ENCODE assay signal across 9 cellular contexts in the genomic region with DNA sequence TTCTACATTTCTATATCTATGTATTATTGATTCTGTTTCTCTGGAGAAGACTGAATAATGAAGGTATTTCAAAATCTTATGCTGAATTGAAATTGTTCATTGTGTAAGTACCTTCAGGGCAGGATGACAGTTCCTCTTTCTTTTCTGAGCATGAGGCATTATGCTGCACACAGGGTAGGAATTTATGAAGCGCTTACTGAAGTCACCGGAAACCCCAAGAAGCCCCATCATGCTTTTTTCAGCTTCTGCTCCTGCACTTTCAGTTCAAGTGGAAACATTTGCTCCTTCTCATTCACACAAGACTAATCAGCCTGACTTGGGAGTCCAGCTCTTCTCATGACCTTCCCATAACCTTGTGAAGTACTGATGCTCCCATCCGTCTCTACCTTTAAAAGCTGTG.
A peak's percentile ranks its signal among the peaks of the same experiment; 100 is the strongest.
DNase-seq lines count a peak whose midpoint lies in the region; ATAC-seq lines count a peak whose summit lies in the region.
"Had no signal": no experiment of that assay in that cellular context is flagged by ENCODE, and none has a peak within 500 bp of the region (broad histone marks: within the 10 kb centered on the region; RNA-seq: fewer than 3 reads in every experiment).

No MANE protein-coding gene starts in this region.

- POLR2A ChIA-PET in activated CD4-positive, alpha-beta memory T cell treated with anti-CD3 and anti-CD28 coated beads, Interleukin-2, amount 10 ng/mL, durations not matched to agents 7 days and 5 days (lab: Charles Lee), result no interaction called here
- POLR2A ChIA-PET in activated CD4-positive, alpha-beta T cell treated with anti-CD3 and anti-CD28 coated beads, Interleukin-2, amount 10 ng/mL, durations not matched to agents 7 days and 5 days (lab: Charles Lee), result no interaction called here

- peak; percentile 24 for DNase-seq in naive B cell
- DNase-seq in activated CD4-positive, alpha-beta memory T cell treated with anti-CD3 and anti-CD28 coated beads, Interleukin-2, amount 10 ng/mL, durations not matched to agents 7 days and 5 days, result no peak
- DNase-seq in kidney tubule cell (ENCODE audit: low spot score), result no peak
- no peak for DNase-seq in NCI-H2196 (lab: John Stamatoyannopoulos, UW; ENCODE audit: unreplicated experiment)
- DNase-seq in activated CD4-positive, alpha-beta T cell treated with anti-CD3 and anti-CD28 coated beads, Interleukin-2, amount 10 ng/mL, durations not matched to agents 7 days and 5 days, result no peak
- DNase-seq: Kasumi-1 had no signal

- H3K27me3 Mint-ChIP-seq in naive B cell, result peaks cover 0 to 5% (median 0%) of the 10 kb centered on the region in 3 donors
- H3K27me3 Mint-ChIP-seq in activated CD4-positive, alpha-beta memory T cell treated with anti-CD3 and anti-CD28 coated beads, Interleukin-2, amount 10 ng/mL, durations not matched to agents 7 days and 5 days, result no peaks in the 10 kb centered on the region
- H3K27me3 Mint-ChIP-seq in activated CD4-positive, alpha-beta T cell treated with anti-CD3 and anti-CD28 coated beads, Interleukin-2, amount 10 ng/mL, durations not matched to agents 7 days and 5 days, result no peaks in the 10 kb centered on the region

- H3K4me3 Mint-ChIP-seq in naive B cell, result peak overlapping the region in 3 of 8 donors; percentile 13 to 44 (median 21)
- no peak overlapping the region for H3K4me3 Mint-ChIP-seq in activated CD4-positive, alpha-beta memory T cell treated with anti-CD3 and anti-CD28 coated beads, Interleukin-2, amount 10 ng/mL, durations not matched to agents 7 days and 5 days
- H3K4me3 Mint-ChIP-seq in activated CD4-positive, alpha-beta T cell treated with anti-CD3 and anti-CD28 coated beads, Interleukin-2, amount 10 ng/mL, durations not matched to agents 7 days and 5 days, result no peak overlapping the region

- CTCF ChIA-PET in activated CD4-positive, alpha-beta memory T cell treated with anti-CD3 and anti-CD28 coated beads, Interleukin-2, amount 10 ng/mL, durations not matched to agents 7 days and 5 days (lab: Charles Lee), result no interaction called here
- CTCF ChIA-PET in activated CD4-positive, alpha-beta T cell treated with anti-CD3 and anti-CD28 coated beads, Interleukin-2, amount 10 ng/mL, durations not matched to agents 7 days and 5 days (lab: Charles Lee), result no interaction called here

- H3K36me3 Mint-ChIP-seq in naive B cell, result no peaks in the 10 kb centered on the region
- H3K36me3 Mint-ChIP-seq in activated CD4-positive, alpha-beta memory T cell treated with anti-CD3 and anti-CD28 coated beads, Interleukin-2, amount 10 ng/mL, durations not matched to agents 7 days and 5 days (ENCODE audit: low read depth), result no peaks in the 10 kb centered on the region
- no peaks in the 10 kb centered on the region for H3K36me3 Mint-ChIP-seq in activated CD4-positive, alpha-beta T cell treated with anti-CD3 and anti-CD28 coated beads, Interleukin-2, amount 10 ng/mL, durations not matched to agents 7 days and 5 days (ENCODE audit: low read depth)

- peaks cover 18 to 28% (median 20%) of the 10 kb centered on the region in 3 donors for H3K4me1 Mint-ChIP-seq in naive B cell
- H3K4me1 Mint-ChIP-seq in activated CD4-positive, alpha-beta memory T cell treated with anti-CD3 and anti-CD28 coated beads, Interleukin-2, amount 10 ng/mL, durations not matched to agents 7 days and 5 days, result no peaks in the 10 kb centered on the region
- no peaks in the 10 kb centered on the region for H3K4me1 Mint-ChIP-seq in activated CD4-positive, alpha-beta T cell treated with anti-CD3 and anti-CD28 coated beads, Interleukin-2, amount 10 ng/mL, durations not matched to agents 7 days and 5 days

- peak overlapping the region in 1 of 6 donors; percentile 5 for H3K27ac Mint-ChIP-seq in naive B cell
- no peak overlapping the region for H3K27ac Mint-ChIP-seq in activated CD4-positive, alpha-beta memory T cell treated with anti-CD3 and anti-CD28 coated beads, Interleukin-2, amount 10 ng/mL, durations not matched to agents 7 days and 5 days
- H3K27ac Mint-ChIP-seq in activated CD4-positive, alpha-beta T cell treated with anti-CD3 and anti-CD28 coated beads, Interleukin-2, amount 10 ng/mL, durations not matched to agents 7 days and 5 days, result no peak overlapping the region

- H3K9me3 Mint-ChIP-seq in naive B cell, result peaks cover 0 to 5% (median 0%) of the 10 kb centered on the region in 7 donors
- H3K9me3 Mint-ChIP-seq in activated CD4-positive, alpha-beta memory T cell treated with anti-CD3 and anti-CD28 coated beads, Interleukin-2, amount 10 ng/mL, durations not matched to agents 7 days and 5 days, result no peaks in the 10 kb centered on the region
- no peaks in the 10 kb centered on the region for H3K9me3 Mint-ChIP-seq in activated CD4-positive, alpha-beta T cell treated with anti-CD3 and anti-CD28 coated beads, Interleukin-2, amount 10 ng/mL, durations not matched to agents 7 days and 5 days

- ATAC-seq in GM18868 (IDR thresholded peaks at IDR 0.05; ENCODE audit: unreplicated experiment) (peak; percentile 83), GM21737 (IDR thresholded peaks at IDR 0.05; ENCODE audit: unreplicated experiment) (peak; percentile 71), HG03565 (IDR thresholded peaks at IDR 0.05; ENCODE audit: unreplicated experiment) (peak; percentile 77), naive B cell (ENCODE audit: low read depth in 2 of 2) (peak; percentile 81 to 84)
